8 cellular contexts compared by ENCODE assay signal in genomic region chr6:33288942-33289783, GRCh38. TPM values are rescaled to one million over a fixed set of nuclear protein-coding genes. Genes with fewer than 3 reads are reported as not detected.
DNase-seq lines count a peak whose midpoint lies in the region; ATAC-seq and TF ChIP-seq lines count a peak whose summit lies in the region.

TSS of gene PFDN6 (plus strand) at chr6:33289601. CDS start at chr6:33289857, 256 bp downstream.
TSS of gene WDR46 (minus strand) at chr6:33289239. CDS start at chr6:33289170, 69 bp downstream.

- H3F3A ChIP-seq in OCI-LY1 (ENCODE audit: insufficient read depth, low read length), result no peaks in the 10 kb centered on the region; the same call in 1 of the 2 replicates

- WGBS in HUES64, result under 1% methylated on average over 41 of the region's 41 CpGs

- peaks cover 65% of the 10 kb centered on the region for H3K36me3 ChIP-seq in HUES64 (ENCODE audit: insufficient read depth, low read length)
- H3K36me3 ChIP-seq in OCI-LY1 (ENCODE audit: insufficient read depth, low read length), result peaks cover 56% of the 10 kb centered on the region

- H4K20me1 ChIP-seq in OCI-LY1 (ENCODE audit: insufficient read depth, low read length), result no peaks in the 10 kb centered on the region

- DNase-seq in DMS 273 treated with DMSO at 0.1 percent for 48 hours (lab: John Stamatoyannopoulos, UW) (peak; percentile 94), epithelial cell of esophagus (ENCODE audit: low read depth) (peak; percentile 91), middle frontal gyrus (ENCODE audit: extremely low spot score, low spot score) (peak; percentile 93)
- peak; percentile 84 for DNase-seq in activated CD8-positive, alpha-beta memory T cell treated with anti-CD3 and anti-CD28 coated beads, Interleukin-2, amount 50 U/mL, for 48 hours
- peak; percentile 64 for DNase-seq in stimulated activated CD8-positive, alpha-beta memory T cell treated with anti-CD3 and anti-CD28 coated beads, Interleukin-7, amount 100 ng/mL, for 24 hours (ENCODE audit: low read depth)

- H3K9ac ChIP-seq in HUES64 (ENCODE audit: low read depth, low read length) (peak within 1 kb of the TSS; percentile 90), OCI-LY1 (ENCODE audit: low read length) (peak within 1 kb of the TSS; percentile 95)

- no peak for TF ChIP-seq CTCF in OCI-LY1 (IDR thresholded peaks at IDR 0.05; ENCODE audit: low read length)
- TF ChIP-seq CTCF in epithelial cell of esophagus (IDR thresholded peaks at IDR 0.05; ENCODE audit: insufficient read depth, low read depth, low read length, missing control alignments), result no peak

- H3K79me2 ChIP-seq in OCI-LY1 (ENCODE audit: insufficient read depth, low read length), result peaks cover 17% of the 10 kb centered on the region

- H3K27ac ChIP-seq in HUES64 (ENCODE audit: low read depth, low read length), result peak within 1 kb of the TSS; percentile 53; the same call in 1 of the 2 replicates
- peak within 1 kb of the TSS; percentile 34 for H3K27ac ChIP-seq in OCI-LY1 (ENCODE audit: low read depth, low read length, poor library complexity, severe bottlenecking)

- no peaks in the 10 kb centered on the region for H3K27me3 ChIP-seq in HUES64 (ENCODE audit: insufficient read depth, low read length)
- no peaks in the 10 kb centered on the region for H3K27me3 ChIP-seq in OCI-LY1 (ENCODE audit: insufficient read depth, low read length)

- no peaks in the 10 kb centered on the region for H3K9me2 ChIP-seq in OCI-LY1 (ENCODE audit: low read depth, low read length)

- H3K4me1 ChIP-seq in HUES64 (ENCODE audit: insufficient read depth, low read length), result peaks cover 8% of the 10 kb centered on the region; the same call in 1 of the 2 replicates
- H3K4me1 ChIP-seq in OCI-LY1 (ENCODE audit: insufficient read depth, low read length, severe bottlenecking), result peaks cover 24% of the 10 kb centered on the region

- ATAC-seq in GM21515 (IDR thresholded peaks at IDR 0.05; ENCODE audit: unreplicated experiment), result peak; percentile 72

- 0 out of 2 replicates have a peak within 1 kb of the TSS, but pooled peaks have one; percentile 73 for H2AFZ ChIP-seq in OCI-LY1 (ENCODE audit: low read length)

- H3K4me3 ChIP-seq in HUES64 (ENCODE audit: low read length) (peak within 1 kb of the TSS; percentile 97), OCI-LY1 (ENCODE audit: low read depth, low read length, poor library complexity, severe bottlenecking) (peak within 1 kb of the TSS; percentile 98), epithelial cell of esophagus (ENCODE audit: low read length) (peak within 1 kb of the TSS; percentile 97)

- peak within 1 kb of the TSS; percentile 89 for H3K4me2 ChIP-seq in OCI-LY1 (ENCODE audit: low read length)

- H3K9me3 ChIP-seq in HUES64 (ENCODE audit: insufficient read depth, low read depth, low read length) (no peaks in the 10 kb centered on the region), OCI-LY1 (ENCODE audit: low read length) (no peaks in the 10 kb centered on the region)

RNA-seq across cellular contexts. Expression of gene PFDN6, which starts in this region (rescaled TPM):
- 90.9 TPM for polyA plus RNA-seq in HUES64 (2013, experiment 1 of 2)
- 95.3 TPM for polyA plus RNA-seq in HUES64 (2013, experiment 2 of 2)

RNA-seq across cellular contexts. Expression of gene WDR46, which starts in this region (rescaled TPM):
- 69.4 TPM for polyA plus RNA-seq in HUES64 (2013, experiment 1 of 2)
- polyA plus RNA-seq in HUES64 (2013, experiment 2 of 2), result 54.5 TPM

Comparison
In these comparisons a context has a peak if more than half of its experiments do, and no peak if none do; other contexts are left out.
1. Peak in every context shown above with its lines: DNase-seq, ATAC-seq, H3K4me3 ChIP-seq and H3K27ac ChIP-seq.